11 cellular contexts compared by ENCODE assay signal in genomic region chr19:49559928-49560327, GRCh38. TPM values are rescaled to one million over a fixed set of nuclear protein-coding genes. Genes with fewer than 3 reads are reported as not detected.
A peak's percentile ranks its signal among the peaks of the same experiment; 100 is the strongest.
DNase-seq lines count a peak whose midpoint lies in the region; ATAC-seq and TF ChIP-seq lines count a peak whose summit lies in the region.
"Had no signal": no experiment of that assay in that cellular context is flagged by ENCODE, and none has a peak within 500 bp of the region (broad histone marks: within the 10 kb centered on the region; RNA-seq: fewer than 3 reads in every experiment).

No MANE protein-coding gene starts in this region.

- no peak for TF ChIP-seq CTCF in A673 (conservative IDR thresholded peaks at IDR 0.05; ENCODE audit: low read depth, low read length)
- no peak for TF ChIP-seq CTCF in RWPE1 (conservative IDR thresholded peaks at IDR 0.05; ENCODE audit: low read depth)
- no peak for TF ChIP-seq CTCF in neural progenitor cell (IDR thresholded peaks at IDR 0.05)

- H3K4me3 Mint-ChIP-seq in activated naive CD8-positive, alpha-beta T cell treated with anti-CD3 and anti-CD28 coated beads, Interleukin-2, amount 50 U/mL, for 24 hours: peak overlapping the region; percentile 76
- no peak overlapping the region for H3K4me3 Mint-ChIP-seq in neural progenitor cell

- H3K36me3 ChIP-seq in A673 (ENCODE audit: insufficient read depth, low read length, poor library complexity, severe bottlenecking) (peaks cover 61% of the 10 kb centered on the region), neural progenitor cell (no peaks in the 10 kb centered on the region), mesendoderm (ENCODE audit: control insufficient read depth, insufficient read depth, low read length) (peaks cover 9% of the 10 kb centered on the region), HAP-1 (replicated peaks) (peaks cover 27% of the 10 kb centered on the region)

- no CpG with 5 or more reads among the region's 15 CpGs for WGBS in mesendoderm (ENCODE audit: extremely low coverage, insufficient coverage, low lambda C conversion rate)

- H3K23ac ChIP-seq in mesendoderm (ENCODE audit: low read length): no peak overlapping the region

- H3K27me3 ChIP-seq in A673 (replicated peaks; ENCODE audit: insufficient read depth, low read depth, low read length, poor library complexity) (no peaks in the 10 kb centered on the region), neural progenitor cell (no peaks in the 10 kb centered on the region), mesendoderm (ENCODE audit: insufficient read depth, low read length, poor library complexity) (no peaks in the 10 kb centered on the region), HAP-1 (ENCODE audit: low read depth) (no peaks in the 10 kb centered on the region)
- H3K27me3 ChIP-seq: SJSA1 had no signal

- H2BK15ac ChIP-seq in mesendoderm (replicated peaks; ENCODE audit: low read depth): no peak overlapping the region

- H2BK5ac ChIP-seq in mesendoderm (ENCODE audit: low read length): no peak overlapping the region

- H3K79me2 ChIP-seq in neural progenitor cell (ENCODE audit: low read depth) (peaks cover 30% of the 10 kb centered on the region), mesendoderm (ENCODE audit: control insufficient read depth, insufficient read depth, low read length) (peaks cover 2% of the 10 kb centered on the region)

- no peak overlapping the region for H2BK120ac ChIP-seq in mesendoderm (ENCODE audit: low read depth, low read length)

- H3K4me1 Mint-ChIP-seq in activated naive CD8-positive, alpha-beta T cell treated with anti-CD3 and anti-CD28 coated beads, Interleukin-2, amount 50 U/mL, for 24 hours: peaks cover 85% of the 10 kb centered on the region
- H3K4me1 Mint-ChIP-seq in neural progenitor cell: peaks cover 8% of the 10 kb centered on the region

- H3K27ac ChIP-seq in A673 (ENCODE audit: low read depth, low read length, poor library complexity, severe bottlenecking) (peak overlapping the region; percentile 57), RWPE1 (peak overlapping the region; percentile 12; the same call in 1 of the 2 replicates), neural progenitor cell (no peak overlapping the region), mesendoderm (ENCODE audit: low read depth, low read length) (no peak overlapping the region)
- H3K27ac ChIP-seq: SJSA1 had no signal

- H3K27ac Mint-ChIP-seq in activated naive CD8-positive, alpha-beta T cell treated with anti-CD3 and anti-CD28 coated beads, Interleukin-2, amount 50 U/mL, for 24 hours: peak overlapping the region; percentile 90
- peak overlapping the region; percentile 53 for H3K27ac Mint-ChIP-seq in neural progenitor cell

- POLR2A ChIA-PET in A673 (lab: Charles Lee; ENCODE audit: low non-redundant PET) (no interaction called here), RWPE1 (lab: Yijun Ruan, JAX; ENCODE audit: low non-redundant PET) (no interaction called here)

- BruUV-seq in A673 (replicated peaks; lab: Mats Ljungman, UMichigan): no TSS peak

- H2AFZ ChIP-seq in neural progenitor cell (replicated peaks): no peak overlapping the region

- H3K9me3 ChIP-seq in A673 (ENCODE audit: low read depth, low read length, poor library complexity, severe bottlenecking): no peaks in the 10 kb centered on the region
- H3K9me3 ChIP-seq in neural progenitor cell (ENCODE audit: low read depth): no peaks in the 10 kb centered on the region
- no peaks in the 10 kb centered on the region for H3K9me3 ChIP-seq in HAP-1
- H3K9me3 ChIP-seq: SJSA1 had no signal

- no peak overlapping the region for H2AK5ac ChIP-seq in mesendoderm (ENCODE audit: low read length)

- H3K9ac ChIP-seq in neural progenitor cell (no peak overlapping the region), mesendoderm (ENCODE audit: low read length) (no peak overlapping the region)

- CTCF ChIA-PET in A673 (lab: Charles Lee): no interaction called here
- CTCF ChIA-PET in RWPE1 (lab: Yijun Ruan, JAX): interaction anchor here (3.0 kb wide), 1 partner anchor 13 kb away, joined by 9 read pairs; no protein-coding TSS in a partner anchor

- H3K56ac ChIP-seq in mesendoderm (ENCODE audit: low read length): no peak overlapping the region

- H3K4ac ChIP-seq in mesendoderm (ENCODE audit: low read depth, low read length): no peak overlapping the region

- no peak overlapping the region for H3K18ac ChIP-seq in mesendoderm (ENCODE audit: low read length)

- H3K27me3 Mint-ChIP-seq in activated naive CD8-positive, alpha-beta T cell treated with anti-CD3 and anti-CD28 coated beads, Interleukin-2, amount 50 U/mL, for 24 hours: no peaks in the 10 kb centered on the region
- peaks cover 2% of the 10 kb centered on the region for H3K27me3 Mint-ChIP-seq in neural progenitor cell (ENCODE audit: insufficient read depth, low read depth)

- peaks cover 14% of the 10 kb centered on the region for H3F3A ChIP-seq in neural progenitor cell (ENCODE audit: low read depth)

- H4K8ac ChIP-seq in mesendoderm (ENCODE audit: low read depth, low read length): no peak overlapping the region

- H3K4me3 ChIP-seq in A673 (ENCODE audit: low read depth, low read length, poor library complexity, severe bottlenecking) (no peak overlapping the region), neural progenitor cell (no peak overlapping the region), mesendoderm (ENCODE audit: low read length) (no peak overlapping the region), HAP-1 (no peak overlapping the region)
- H3K4me3 ChIP-seq: SJSA1 had no signal

- ATAC-seq in activated naive CD8-positive, alpha-beta T cell treated with anti-CD3 and anti-CD28 coated beads, Interleukin-2, amount 50 U/mL, for 24 hours: peak; percentile 4
- ATAC-seq in GM18858 (IDR thresholded peaks at IDR 0.05; ENCODE audit: unreplicated experiment): no peak

- peaks cover 5% of the 10 kb centered on the region for H3K79me1 ChIP-seq in mesendoderm (ENCODE audit: low read length)

- H3K4me2 ChIP-seq in neural progenitor cell (no peak overlapping the region), mesendoderm (ENCODE audit: low read length) (no peak overlapping the region)

- H3K9me3 Mint-ChIP-seq in activated naive CD8-positive, alpha-beta T cell treated with anti-CD3 and anti-CD28 coated beads, Interleukin-2, amount 50 U/mL, for 24 hours: no peaks in the 10 kb centered on the region
- H3K9me3 Mint-ChIP-seq in neural progenitor cell: no peaks in the 10 kb centered on the region

- intact Hi-C loops in A673 (cut with micrococcal nuclease; ENCODE audit: unreplicated experiment): no loop called here

- H3K4me1 ChIP-seq in A673 (ENCODE audit: insufficient read depth, low read length, poor library complexity, severe bottlenecking) (peaks cover 16% of the 10 kb centered on the region), neural progenitor cell (peaks cover 8% of the 10 kb centered on the region), mesendoderm (ENCODE audit: control insufficient read depth, low read depth, low read length) (no peaks in the 10 kb centered on the region), HAP-1 (no peaks in the 10 kb centered on the region)
- H3K4me1 ChIP-seq: SJSA1 had no signal

- H4K5ac ChIP-seq in mesendoderm (ENCODE audit: low read length): no peak overlapping the region

- in situ Hi-C loops in HAP-1 (cut with MboI; ENCODE audit: low sequenced_read_pairs): no loop called here

- H3K36me3 Mint-ChIP-seq in activated naive CD8-positive, alpha-beta T cell treated with anti-CD3 and anti-CD28 coated beads, Interleukin-2, amount 50 U/mL, for 24 hours (ENCODE audit: low read depth): peaks cover 47% of the 10 kb centered on the region
- peaks cover 17% of the 10 kb centered on the region for H3K36me3 Mint-ChIP-seq in neural progenitor cell

- no peak for DNase-seq in A673 (ENCODE audit: low spot score)
- no peak for DNase-seq in RWPE1 (ENCODE audit: low spot score)
- peak; percentile 36 for DNase-seq in activated naive CD8-positive, alpha-beta T cell treated with anti-CD3 and anti-CD28 coated beads, Interleukin-2, amount 50 U/mL, for 24 hours
- no peak for DNase-seq in neural progenitor cell (ENCODE audit: low spot score)
- no peak for DNase-seq in mesendoderm
- DNase-seq in nucleus accumbens (lab: John Stamatoyannopoulos, UW): no peak
- DNase-seq in HAP-1 (ENCODE audit: low spot score in 2 of 2): no peak
- DNase-seq: AML-193, NCI-H510A treated with DMSO at 0.1 percent for 48 hours had no signal

- H4K20me1 ChIP-seq in neural progenitor cell (ENCODE audit: low read depth): peaks cover 28% of the 10 kb centered on the region

RNA-seq across cellular contexts. Expression of gene NOSIP, which starts 20.4 kb away (rescaled TPM):
- total RNA-seq in A673 (2021) (169 and 178 TPM in 2 replicates), neural progenitor cell (ENCODE audit: low replicate concordance) (26.2 and 68.3 TPM in 2 replicates)
- polyA plus RNA-seq in mesendoderm (2013, experiment 1 of 2): 54.8 TPM
- polyA plus RNA-seq in mesendoderm (2013, experiment 2 of 2): 56.3 TPM

RNA-seq across cellular contexts. Expression of gene PRRG2, which starts 21.2 kb away (rescaled TPM):
- total RNA-seq in A673 (2021) (1.5 and 1.9 TPM in 2 replicates), neural progenitor cell (ENCODE audit: low replicate concordance) (0.09 and 0.68 TPM in 2 replicates)
- polyA plus RNA-seq in mesendoderm (2013, experiment 1 of 2): 2.1 TPM
- polyA plus RNA-seq in mesendoderm (2013, experiment 2 of 2): 2.8 TPM
- total RNA-seq: SJSA1 had no signal

RNA-seq across cellular contexts. Expression of gene PRR12, which starts 31.1 kb away (rescaled TPM):
- total RNA-seq in A673 (2021) (51.4 and 54.0 TPM in 2 replicates), neural progenitor cell (ENCODE audit: low replicate concordance) (3.2 and 9.0 TPM in 2 replicates)
- polyA plus RNA-seq in mesendoderm (2013, experiment 1 of 2): 20.3 TPM
- 20.4 TPM for polyA plus RNA-seq in mesendoderm (2013, experiment 2 of 2)

RNA-seq across cellular contexts. Expression of gene RCN3, which starts 32.1 kb away (rescaled TPM):
- total RNA-seq in A673 (2021) (82.9 and 95.3 TPM in 2 replicates), neural progenitor cell (ENCODE audit: low replicate concordance) (4.2 and 4.5 TPM in 2 replicates)
- 7.1 TPM for polyA plus RNA-seq in mesendoderm (2013, experiment 1 of 2)
- 8.6 TPM for polyA plus RNA-seq in mesendoderm (2013, experiment 2 of 2)

RNA-seq across cellular contexts. Expression of gene FCGRT, which starts 47.5 kb away (rescaled TPM):
- total RNA-seq in A673 (2021) (396 and 482 TPM in 2 replicates), neural progenitor cell (ENCODE audit: low replicate concordance) (10.0 and 30.8 TPM in 2 replicates)
- polyA plus RNA-seq in mesendoderm (2013, experiment 1 of 2): 18.9 TPM
- polyA plus RNA-seq in mesendoderm (2013, experiment 2 of 2): 16.9 TPM

Comparison
In these comparisons a context has a peak if more than half of its experiments do, and no peak if none do; other contexts are left out.
1. H3K27ac ChIP-seq: peak in A673 (single experiment) and RWPE1 (single experiment); none in neural progenitor cell (single experiment) and mesendoderm (single experiment).